16 cellular contexts compared by ENCODE assay signal in the genomic region with DNA sequence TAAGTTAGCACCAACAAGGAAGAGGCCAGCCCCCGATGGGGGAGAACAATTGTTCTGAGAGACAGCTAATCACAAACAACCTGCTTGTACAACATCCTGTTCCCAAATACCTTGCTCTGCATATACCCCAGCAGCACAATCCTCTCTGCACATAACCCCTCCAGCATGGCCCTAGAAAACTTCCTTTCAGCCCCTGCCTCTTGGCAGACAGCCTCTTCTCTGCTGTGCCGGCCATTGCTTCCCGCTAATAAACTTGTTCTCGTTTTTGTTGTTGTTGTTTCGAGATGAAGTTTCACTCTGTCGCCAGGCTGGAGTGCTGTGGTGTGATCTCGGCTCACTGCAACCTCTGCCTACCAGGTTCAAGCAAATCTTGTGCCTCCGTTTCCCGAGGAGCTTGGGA.
DNase-seq lines count a peak whose midpoint lies in the region; ATAC-seq and TF ChIP-seq lines count a peak whose summit lies in the region.
"Had no signal": no experiment of that assay in that cellular context is flagged by ENCODE, and none has a peak within 500 bp of the region (broad histone marks: within the 10 kb centered on the region; RNA-seq: fewer than 3 reads in every experiment).

No MANE protein-coding gene starts in this region.

- no peaks in the 10 kb centered on the region for H3K79me2 ChIP-seq in GM23338 (replicated peaks; ENCODE audit: insufficient read depth)

- no peak overlapping the region for H2AFZ ChIP-seq in GM23338
- no peak overlapping the region for H2AFZ ChIP-seq in mesenchymal stem cell (ENCODE audit: low read depth, low read length)
- H2AFZ ChIP-seq: GM23248 had no signal

- peak overlapping the region in 1 of 2 experiments; percentile 20 for H3K4ac ChIP-seq in mesenchymal stem cell (ENCODE audit: low read depth in 1 of 2, low read length in 2 of 2)

- DNase-seq in CD4-positive, CD25-positive, alpha-beta regulatory T cell: no peak
- DNase-seq in GM23338 (ENCODE audit: low spot score) (peak; percentile 23), dermis blood vessel endothelial cell (peak; percentile 15), mesenchymal stem cell (no peak), SJCRH30 (no peak), coronary artery (ENCODE audit: low spot score) (no peak), chondrocyte (ENCODE audit: low spot score) (no peak)
- DNase-seq: Calu3, GF-D8, GM23248, NCI-H1048, NCI-H146, NCI-H2107, NCI-H226, NCI-H526 treated with DMSO at 0.1 percent for 48 hours had no signal

- ATAC-seq in CD4-positive, CD25-positive, alpha-beta regulatory T cell (ENCODE audit: low read depth in 2 of 2): no peak
- ATAC-seq in GM23338 (no peak; the same call in 2 of the 3 replicates), HG02938 (IDR thresholded peaks at IDR 0.05; ENCODE audit: unreplicated experiment) (no peak)

- WGBS in mesenchymal stem cell: 85% methylated on average over 9 of the region's 9 CpGs

- H3K4me3 ChIP-seq in CD4-positive, CD25-positive, alpha-beta regulatory T cell (ENCODE audit: low read depth, low read length): no peak overlapping the region
- H3K4me3 ChIP-seq in GM23338 (no peak overlapping the region), mesenchymal stem cell (ENCODE audit: insufficient read depth in 1 of 2, low read depth in 1 of 2, low read length in 2 of 2) (no peak overlapping the region), SJCRH30 (no peak overlapping the region), coronary artery (no peak overlapping the region)
- H3K4me3 ChIP-seq: GM23248 had no signal

- no peak overlapping the region for H3K27ac ChIP-seq in CD4-positive, CD25-positive, alpha-beta regulatory T cell (ENCODE audit: insufficient read depth, low read length, poor library complexity, severe bottlenecking)
- H3K27ac ChIP-seq in GM23338 (ENCODE audit: low read depth) (peak overlapping the region; percentile 14; the same call in 1 of the 2 replicates), mesenchymal stem cell (ENCODE audit: low read length, poor library complexity, severe bottlenecking) (no peak overlapping the region), SJCRH30 (no peak overlapping the region), coronary artery (no peak overlapping the region)
- H3K27ac ChIP-seq: GM23248 had no signal

- H2BK12ac ChIP-seq in mesenchymal stem cell (ENCODE audit: low read length in 2 of 2): peak overlapping the region in 1 of 2 experiments; percentile 34

- peaks cover 10 to 42% (median 26%) of the 10 kb centered on the region in 4 donors for H3K4me1 Mint-ChIP-seq in CD4-positive, CD25-positive, alpha-beta regulatory T cell
- H3K4me1 Mint-ChIP-seq in GM23338 (peaks cover 26% of the 10 kb centered on the region), chondrocyte (ENCODE audit: low read depth) (peaks cover 21% of the 10 kb centered on the region)

- no peak overlapping the region for H2BK120ac ChIP-seq in mesenchymal stem cell (ENCODE audit: low read depth, low read length)

- peaks cover 1% of the 10 kb centered on the region for H3K79me1 ChIP-seq in mesenchymal stem cell (replicated peaks; ENCODE audit: low read length, poor library complexity, severe bottlenecking)

- no peak overlapping the region for H2AK5ac ChIP-seq in mesenchymal stem cell (ENCODE audit: low read length, severe bottlenecking)

- H3K23ac ChIP-seq in mesenchymal stem cell (ENCODE audit: low read length in 2 of 2): no peak overlapping the region

- no peaks in the 10 kb centered on the region for H4K20me1 ChIP-seq in GM23338 (replicated peaks; ENCODE audit: insufficient read depth)

- peaks cover 19% of the 10 kb centered on the region for H3K4me1 ChIP-seq in CD4-positive, CD25-positive, alpha-beta regulatory T cell (ENCODE audit: control insufficient read depth, insufficient read depth, low read length, poor library complexity, severe bottlenecking)
- no peaks in the 10 kb centered on the region; the same call in 1 of the 2 replicates for H3K4me1 ChIP-seq in GM23338 (ENCODE audit: insufficient read depth)
- H3K4me1 ChIP-seq in mesenchymal stem cell (ENCODE audit: control insufficient read depth, insufficient read depth, low read depth, low read length): peaks cover 4% of the 10 kb centered on the region
- no peaks in the 10 kb centered on the region for H3K4me1 ChIP-seq in SJCRH30

- TF ChIP-seq CTCF in GM23338 (conservative IDR thresholded peaks at IDR 0.05; ENCODE audit: low read depth in 2 of 2) (no peak), coronary artery (IDR thresholded peaks at IDR 0.05) (no peak), chondrocyte (IDR thresholded peaks at IDR 0.05) (no peak)

- no peaks in the 10 kb centered on the region for H3F3A ChIP-seq in GM23338 (replicated peaks; ENCODE audit: low read depth)

- peak overlapping the region; percentile 46 for H4K91ac ChIP-seq in mesenchymal stem cell (ENCODE audit: low read length)

- H3K9me3 ChIP-seq in CD4-positive, CD25-positive, alpha-beta regulatory T cell (ENCODE audit: control insufficient read depth in 2 of 2, low read length in 2 of 2): no peaks in the 10 kb centered on the region
- no peaks in the 10 kb centered on the region for H3K9me3 ChIP-seq in mesenchymal stem cell (ENCODE audit: control insufficient read depth, low read length)
- H3K9me3 ChIP-seq in SJCRH30 (replicated peaks): no peaks in the 10 kb centered on the region

- no peaks in the 10 kb centered on the region for H3K27me3 ChIP-seq in CD4-positive, CD25-positive, alpha-beta regulatory T cell (ENCODE audit: control insufficient read depth, insufficient read depth, low read length)
- H3K27me3 ChIP-seq in GM23338 (ENCODE audit: insufficient read depth) (no peaks in the 10 kb centered on the region), mesenchymal stem cell (ENCODE audit: control insufficient read depth in 1 of 2, insufficient read depth in 1 of 2, low read length in 2 of 2) (no peaks in the 10 kb centered on the region), SJCRH30 (no peaks in the 10 kb centered on the region)

- peak overlapping the region; percentile 22 to 77 for H3K18ac ChIP-seq in mesenchymal stem cell (ENCODE audit: low read depth in 1 of 2, low read length in 2 of 2)

- H3K27ac Mint-ChIP-seq in CD4-positive, CD25-positive, alpha-beta regulatory T cell: peak overlapping the region; percentile 44 to 96 (median 56)
- H3K27ac Mint-ChIP-seq in GM23338 (peak overlapping the region; percentile 60; the same call in 1 of the 2 replicates), chondrocyte (ENCODE audit: unreplicated experiment) (no peak overlapping the region)

- no peaks in the 10 kb centered on the region for H3K36me3 ChIP-seq in CD4-positive, CD25-positive, alpha-beta regulatory T cell (ENCODE audit: control insufficient read depth, insufficient read depth, low read length)
- H3K36me3 ChIP-seq in GM23338 (ENCODE audit: insufficient read depth): no peaks in the 10 kb centered on the region
- no peaks in the 10 kb centered on the region for H3K36me3 ChIP-seq in mesenchymal stem cell (ENCODE audit: control insufficient read depth in 1 of 2, insufficient read depth in 2 of 2, low read depth in 1 of 2, low read length in 2 of 2)
- H3K36me3 ChIP-seq in SJCRH30: no peaks in the 10 kb centered on the region

- peaks cover 12% of the 10 kb centered on the region for H3K36me3 Mint-ChIP-seq in CD4-positive, CD25-positive, alpha-beta regulatory T cell
- H3K36me3 Mint-ChIP-seq in GM23338 (ENCODE audit: low read depth): no peaks in the 10 kb centered on the region
- no peaks in the 10 kb centered on the region for H3K36me3 Mint-ChIP-seq in chondrocyte (ENCODE audit: low read depth)

- no peak overlapping the region for H2BK15ac ChIP-seq in mesenchymal stem cell (ENCODE audit: low read depth, poor library complexity, severe bottlenecking)

- peaks cover 0 to 6% (median 0%) of the 10 kb centered on the region in 7 donors for H3K9me3 Mint-ChIP-seq in CD4-positive, CD25-positive, alpha-beta regulatory T cell
- H3K9me3 Mint-ChIP-seq in GM23338 (no peaks in the 10 kb centered on the region), chondrocyte (ENCODE audit: low read depth) (no peaks in the 10 kb centered on the region)

- H3K9me2 ChIP-seq in GM23338 (ENCODE audit: insufficient read depth): no peaks in the 10 kb centered on the region

- H3K27me3 Mint-ChIP-seq in CD4-positive, CD25-positive, alpha-beta regulatory T cell: no peaks in the 10 kb centered on the region
- H3K27me3 Mint-ChIP-seq in GM23338 (ENCODE audit: insufficient read depth, low read depth, poor library complexity) (no peaks in the 10 kb centered on the region), chondrocyte (ENCODE audit: low read depth) (no peaks in the 10 kb centered on the region)

- no peak overlapping the region for H3K4me3 Mint-ChIP-seq in CD4-positive, CD25-positive, alpha-beta regulatory T cell
- H3K4me3 Mint-ChIP-seq in GM23338: no peak overlapping the region
- H3K4me3 Mint-ChIP-seq in chondrocyte (ENCODE audit: unreplicated experiment): no peak overlapping the region

- no peak overlapping the region for H2BK5ac ChIP-seq in mesenchymal stem cell (ENCODE audit: low read depth, low read length, poor library complexity, severe bottlenecking)

- H4K8ac ChIP-seq in mesenchymal stem cell (ENCODE audit: low read length): peak overlapping the region; percentile 49

- no peak overlapping the region for H3K4me2 ChIP-seq in GM23338
- H3K4me2 ChIP-seq in mesenchymal stem cell (ENCODE audit: low read length, poor library complexity, severe bottlenecking): no peak overlapping the region

- no peak overlapping the region for H3K9ac ChIP-seq in mesenchymal stem cell (ENCODE audit: low read length)
- H3K9ac ChIP-seq: GM23248 had no signal

- no peak overlapping the region for H3K14ac ChIP-seq in mesenchymal stem cell (ENCODE audit: low read length in 2 of 2)

TF ChIP-seq in GM23338, 12 proteins besides CTCF, POLR2A, EP300 and RAD21:
- TF ChIP-seq ZNF331 (CRISPR knock-in tag; IDR thresholded peaks at IDR 0.05; ENCODE audit: low read depth): no peak
TF ChIP-seq in GM23338: peak in this region for 0.

Comparison
In these comparisons a context has a peak if more than half of its experiments do, and no peak if none do; other contexts are left out.
1. DNase-seq: peak in GM23338 (single experiment) and dermis blood vessel endothelial cell (single experiment); none in CD4-positive, CD25-positive, alpha-beta regulatory T cell (0 of 3), mesenchymal stem cell (single experiment), SJCRH30 (0 of 2), coronary artery (single experiment) and chondrocyte (single experiment).